In the genomic region with DNA sequence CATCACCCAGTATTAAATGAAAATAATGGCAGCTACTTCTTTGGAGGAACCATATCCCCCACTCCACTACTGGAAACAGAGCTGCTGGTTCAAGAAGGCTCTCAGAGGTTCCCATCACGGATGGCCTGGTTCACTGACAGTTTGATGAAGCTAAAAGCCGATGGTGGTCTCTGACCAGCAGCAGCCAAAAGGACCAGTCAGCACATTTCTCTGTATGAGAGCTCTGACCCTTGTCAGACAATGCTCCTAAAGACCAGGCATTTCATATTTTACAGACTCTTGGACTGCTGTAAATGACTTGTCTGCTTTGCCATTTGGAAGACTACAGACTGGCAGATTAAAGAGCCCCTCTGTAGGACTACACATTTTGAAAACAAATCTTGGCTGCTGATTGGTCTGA, we compare ENCODE assay signal across 33 cellular contexts. TPM values are rescaled to one million over a fixed set of nuclear protein-coding genes. Genes with fewer than 3 reads are reported as not detected.
"Had no signal": no experiment of that assay in that cellular context is flagged by ENCODE, and none has a peak within 500 bp of the region (broad histone marks: within the 10 kb centered on the region; RNA-seq: fewer than 3 reads in every experiment).

No MANE protein-coding gene starts in this region.

- DNase-seq: activated effector memory CD4-positive, alpha-beta T cell treated with anti-CD3 and anti-CD28 coated beads, Interleukin-2, amount 50 U/mL, for 16 hours; activated effector memory CD4-positive, alpha-beta T cell treated with Interleukin-2 at 50 U/mL for 16 hours; activated gamma-delta T cell; activated gamma-delta T cell treated with Interleukin-2 at 50 U/mL for 16 hours; activated naive CD4-positive, alpha-beta T cell; activated naive CD4-positive, alpha-beta T cell treated with anti-CD3 and anti-CD28 coated beads for 36 hours; activated naive CD4-positive, alpha-beta T cell treated with anti-CD3 and anti-CD28 coated beads, Interleukin-2, amount 10 ng/mL, durations not matched to agents 7 days and 5 days; activated naive CD4-positive, alpha-beta T cell treated with anti-CD3 and anti-CD28 coated beads, Interleukin-2, amount 50 U/mL, for 16 hours; activated naive CD4-positive, alpha-beta T cell treated with Interleukin-2 at 50 U/mL for 16 hours; activated naive CD8-positive, alpha-beta T cell treated with anti-CD3 and anti-CD28 coated beads for 36 hours; activated naive CD8-positive, alpha-beta T cell treated with anti-CD3 and anti-CD28 coated beads, Interleukin-2, amount 10 ng/mL, durations not matched to agents 7 days and 5 days; activated naive CD8-positive, alpha-beta T cell treated with anti-CD3 and anti-CD28 coated beads, Interleukin-2, amount 50 U/mL, for 24 hours; activated T-cell treated with anti-CD3 and anti-CD28 coated beads, Interleukin-2, amount 50 U/mL, for 4 hours; activated T-cell treated with anti-CD3 and anti-CD28 coated beads, Interleukin-2, amount 50 U/mL, for 48 hours; activated T-cell treated with anti-CD3 and anti-CD28 coated beads, Interleukin-2, amount 50 U/mL, for 72 hours; adrenal gland; amniotic stem cell; amygdala; anterior cingulate cortex; aorta; body of pancreas; brain microvascular endothelial cell; central memory CD4-positive, alpha-beta T cell; cerebellar nuclear complex had no signal

- H3K27me3 ChIP-seq: adrenal gland, ascending aorta, body of pancreas, brain microvascular endothelial cell, breast epithelium, cardiac muscle cell had no signal

- H3K9me3 ChIP-seq: adrenal gland, ascending aorta, body of pancreas, breast epithelium had no signal

- H3K4me1 ChIP-seq: ascending aorta, breast epithelium had no signal

- H3K4me3 ChIP-seq: adrenal gland, ascending aorta, body of pancreas, breast epithelium, cardiac muscle cell had no signal

- H3K27ac ChIP-seq: adrenal gland, ascending aorta, body of pancreas, brain microvascular endothelial cell, breast epithelium, cardiac muscle cell had no signal

- FAIRE-seq: astrocyte, colon had no signal

- ATAC-seq: activated naive CD4-positive, alpha-beta T cell treated with anti-CD3 and anti-CD28 coated beads, Interleukin-2, amount 50 U/mL, for 72 hours; activated naive CD8-positive, alpha-beta T cell treated with anti-CD3 and anti-CD28 coated beads, Interleukin-2, amount 50 U/mL, for 24 hours; activated T-cell treated with anti-CD3 and anti-CD28 coated beads, Interleukin-2, amount 50 U/mL, for 4 hours; activated T-cell treated with anti-CD3 and anti-CD28 coated beads, Interleukin-2, amount 50 U/mL, for 72 hours; activated T-helper 17 cell treated with anti-CD3 and anti-CD28 coated beads, Interleukin-2, amount 50 U/mL, for 72 hours; body of pancreas had no signal

- H3K36me3 ChIP-seq: adrenal gland, ascending aorta, brain microvascular endothelial cell, breast epithelium, cardiac muscle cell had no signal

RNA-seq across cellular contexts. Expression of a gene that starts 16.6 kb away (rescaled TPM):
- total RNA-seq: activated T-helper 1 cell treated with anti-CD3 and anti-CD28 coated beads, Interleukin-12 subunit alpha, Interleukin-12 subunit beta, Interleukin-2, Interleukin-4 antibody, amounts not matched to agents 30 ng/mL and 10 ng/mL and 1 ng/mL, durations not matched to agents 14 hours and 24 hours and 36 hours; activated T-helper 2 cell treated with anti-CD3 and anti-CD28 coated beads, Interferon-gamma antibody, Interleukin-2, Interleukin-4, amounts not matched to agents 10 μg/mL and 5 μg/mL and 100 μg/mL, durations not matched to agents 14 hours and 24 hours and 36 hours had no signal

RNA-seq across cellular contexts. Expression of a gene that starts 16.8 kb away (rescaled TPM):
- total RNA-seq: activated naive CD4-positive, alpha-beta T cell treated with anti-CD3 and anti-CD28 coated beads for 36 hours; activated T-cell treated with anti-CD3 and anti-CD28 coated beads, Interleukin-2, amount 50 U/mL, for 4 hours; activated T-cell treated with anti-CD3 and anti-CD28 coated beads, Interleukin-2, amount 50 U/mL, for 72 hours; activated T-helper 17 cell treated with anti-CD3 and anti-CD28 coated beads, Interleukin-2, amount 50 U/mL, for 72 hours; activated T-helper 2 cell treated with anti-CD3 and anti-CD28 coated beads, Interferon-gamma antibody, Interleukin-2, Interleukin-4, amounts not matched to agents 10 μg/mL and 5 μg/mL and 100 μg/mL, durations not matched to agents 14 hours and 24 hours and 36 hours; ascending aorta; astrocyte had no signal
